15 cellular contexts compared by ENCODE assay signal in the genomic region with DNA sequence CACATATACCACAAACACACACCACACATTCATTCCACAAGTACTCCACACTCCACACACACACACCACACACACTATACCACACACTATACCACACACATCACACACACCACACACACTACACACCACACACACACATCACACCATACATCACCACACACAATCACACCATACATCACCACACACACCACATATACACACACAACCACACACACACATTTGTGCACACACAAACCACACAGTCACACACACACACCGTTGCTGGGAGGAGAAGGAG.
"Had no signal": no experiment of that assay in that cellular context is flagged by ENCODE, and none has a peak within 500 bp of the region (broad histone marks: within the 10 kb centered on the region; RNA-seq: fewer than 3 reads in every experiment).

No MANE protein-coding gene starts in this region.

- H3K4me3 Mint-ChIP-seq: activated naive CD8-positive, alpha-beta T cell treated with anti-CD3 and anti-CD28 coated beads, Interleukin-2, amount 50 U/mL, for 24 hours; nephron had no signal

- H3K27ac Mint-ChIP-seq: activated T-helper 2 cell treated with anti-CD3 and anti-CD28 coated beads, Interferon-gamma antibody, Interleukin-2, Interleukin-4, amounts not matched to agents 10 μg/mL and 5 μg/mL and 100 μg/mL, durations not matched to agents 14 hours and 24 hours and 36 hours had no signal

- H3K27ac ChIP-seq: brain microvascular endothelial cell, dorsolateral prefrontal cortex, lower lobe of right lung, spleen had no signal

- H3K4me1 ChIP-seq: lower lobe of right lung, spleen had no signal

- H3K36me3 ChIP-seq: brain microvascular endothelial cell, lower lobe of right lung, spleen had no signal

- H3K4me3 ChIP-seq: dorsolateral prefrontal cortex, lower lobe of right lung, spleen had no signal

- FAIRE-seq: colon, frontal cortex had no signal

- DNase-seq: activated CD4-positive, alpha-beta T cell treated with anti-CD3 and anti-CD28 coated beads for 48 hours; activated CD4-positive, CD25-positive, alpha-beta regulatory T cell; activated naive CD4-positive, alpha-beta T cell treated with Interleukin-2 at 50 U/mL for 16 hours; activated naive CD8-positive, alpha-beta T cell treated with anti-CD3 and anti-CD28 coated beads, Interleukin-2, amount 50 U/mL, for 24 hours; brain microvascular endothelial cell; central memory CD4-positive, alpha-beta T cell; lower lobe of right lung; retina; SW 1271 had no signal

- H3K9me3 Mint-ChIP-seq: activated naive CD8-positive, alpha-beta T cell treated with anti-CD3 and anti-CD28 coated beads, Interleukin-2, amount 50 U/mL, for 24 hours; activated T-helper 2 cell treated with anti-CD3 and anti-CD28 coated beads, Interferon-gamma antibody, Interleukin-2, Interleukin-4, amounts not matched to agents 10 μg/mL and 5 μg/mL and 100 μg/mL, durations not matched to agents 14 hours and 24 hours and 36 hours; nephron had no signal

- H3K27me3 ChIP-seq: brain microvascular endothelial cell had no signal
